Comparison of ENCODE assay signal across 8 cellular contexts in genomic region chr19:55166530-55167268, GRCh38. TPM values are rescaled to one million over a fixed set of nuclear protein-coding genes. Genes with fewer than 3 reads are reported as not detected.
DNase-seq lines count a peak whose midpoint lies in the region; ATAC-seq and TF ChIP-seq lines count a peak whose summit lies in the region.

DNAAF3 (minus strand) TSS chr19:55166613; CDS start chr19:55166413, 200 bp downstream.

- no peak for TF ChIP-seq POLR2A in erythroblast (IDR thresholded peaks at IDR 0.05; ENCODE audit: low read length)

- ATAC-seq in GM21367 (IDR thresholded peaks at IDR 0.05; ENCODE audit: unreplicated experiment), result peak; percentile 65

- H3K4me3 ChIP-seq in HUES64 (ENCODE audit: low read length) (peak within 1 kb of the TSS; percentile 57), NT2/D1 (ENCODE audit: insufficient read length, low read depth) (peak within 1 kb of the TSS; percentile 44)

- no peaks in the 10 kb centered on the region for H3K36me3 ChIP-seq in HUES64 (ENCODE audit: insufficient read depth, low read length)
- no peaks in the 10 kb centered on the region for H3K36me3 ChIP-seq in NT2/D1 (ENCODE audit: insufficient read depth, insufficient read length, low read length)

- WGBS in HUES64, result 5% methylated on average over 33 of the region's 33 CpGs

- peak within 1 kb of the TSS; percentile 65; the same call in 1 of the 2 replicates for H3K27ac ChIP-seq in HUES64 (ENCODE audit: low read depth, low read length)

- H3K27me3 ChIP-seq in HUES64 (ENCODE audit: insufficient read depth, low read length), result peaks cover 31% of the 10 kb centered on the region
- peaks cover 21% of the 10 kb centered on the region for H3K27me3 ChIP-seq in NT2/D1 (ENCODE audit: insufficient read depth, insufficient read length)

- H3K9me3 ChIP-seq in HUES64 (ENCODE audit: insufficient read depth, low read depth, low read length) (no peaks in the 10 kb centered on the region), NT2/D1 (ENCODE audit: insufficient read depth, low read length) (no peaks in the 10 kb centered on the region)

- no peaks in the 10 kb centered on the region for H3K4me1 ChIP-seq in HUES64 (ENCODE audit: insufficient read depth, low read length)
- peaks cover 2% of the 10 kb centered on the region for H3K4me1 ChIP-seq in NT2/D1 (ENCODE audit: insufficient read depth, insufficient read length)

- DNase-seq in C1 segment of cervical spinal cord (lab: John Stamatoyannopoulos, UW) (peak; percentile 12 to 90 (median 70)), NT2/D1 (ENCODE audit: low read depth, low spot score) (peak; percentile 91), activated T-cell treated with anti-CD3 and anti-CD28 coated beads for 1 hour (ENCODE audit: low read depth) (peak; percentile 51), erythroblast (lab: John Stamatoyannopoulos, UW) (peak; percentile 97 to 98), middle frontal gyrus (ENCODE audit: extremely low spot score, low spot score) (peak; percentile 76)
- peak; percentile 94 for DNase-seq in stimulated activated CD8-positive, alpha-beta memory T cell treated with anti-CD3 and anti-CD28 coated beads, Interleukin-4, amount 100 ng/mL, for 48 hours

- H3K9ac ChIP-seq in HUES64 (ENCODE audit: low read depth, low read length) (peak within 1 kb of the TSS; percentile 79), NT2/D1 (ENCODE audit: insufficient read length, low read depth) (no peak within 1 kb of the TSS)

RNA-seq across cellular contexts. Expression of gene DNAAF3, which starts in this region (rescaled TPM):
- polyA plus RNA-seq in HUES64 (2013, experiment 1 of 2), result 4.2 TPM
- 6.4 TPM for polyA plus RNA-seq in HUES64 (2013, experiment 2 of 2)

Comparison
In these comparisons a context has a peak if more than half of its experiments do, and no peak if none do; other contexts are left out.
1. Peak in every context shown above with its lines: DNase-seq, ATAC-seq, H3K4me3 ChIP-seq and H3K27ac ChIP-seq.